ENCODE assay signal across 23 cellular contexts in the genomic region with DNA sequence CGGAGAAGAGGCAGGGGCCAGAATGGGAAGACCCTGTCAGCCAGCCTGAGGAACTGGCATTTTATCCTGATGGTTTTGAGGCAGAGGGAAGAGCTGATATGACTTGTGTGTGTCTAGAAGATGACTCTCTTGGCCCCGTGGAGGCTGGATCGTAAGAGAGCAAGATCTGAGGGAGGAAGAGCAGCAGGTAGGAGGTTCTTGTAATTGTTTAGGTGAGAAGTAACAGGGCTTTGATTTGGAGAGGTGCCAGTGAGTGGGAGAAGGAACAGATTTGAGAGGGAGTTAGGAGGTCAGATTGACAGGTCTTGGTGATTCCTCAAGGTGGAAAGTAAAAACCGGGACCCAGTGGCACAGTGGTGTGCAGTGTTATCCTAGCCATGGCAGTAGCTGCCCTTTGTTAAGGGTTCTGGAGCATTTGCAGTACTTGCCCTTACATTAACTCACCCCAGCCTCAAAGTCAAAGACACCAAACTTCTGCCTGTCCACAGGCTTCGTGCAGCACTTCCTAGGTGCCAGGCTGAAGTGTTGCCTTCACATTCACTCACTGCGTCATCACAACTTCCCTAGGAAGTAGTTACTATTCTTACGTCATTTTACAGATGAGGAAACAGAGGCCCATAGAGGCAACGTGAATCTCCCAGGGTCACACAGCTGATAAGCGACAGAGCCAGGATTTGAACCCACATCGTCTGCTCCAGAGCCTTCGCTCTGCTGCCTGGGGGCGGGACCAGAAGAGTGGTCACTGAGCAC. TPM values are rescaled to one million over a fixed set of nuclear protein-coding genes. Genes with fewer than 3 reads are reported as not detected.
DNase-seq lines count a peak whose midpoint lies in the region; ATAC-seq, FAIRE-seq and TF ChIP-seq lines count a peak whose summit lies in the region.
"Had no signal": no experiment of that assay in that cellular context is flagged by ENCODE, and none has a peak within 500 bp of the region (broad histone marks: within the 10 kb centered on the region; RNA-seq: fewer than 3 reads in every experiment).

No MANE protein-coding gene starts in this region.

- H3K4me2 ChIP-seq in A549 (peak overlapping the region; percentile 22; the same call in 2 of the 3 replicates), Karpas-422 (ENCODE audit: low read depth, low read length, poor library complexity, severe bottlenecking) (no peak overlapping the region)

- H3K27me3 ChIP-seq in CD8-positive, alpha-beta T cell (ENCODE audit: insufficient read depth, low read length) = no peaks in the 10 kb centered on the region
- H3K27me3 ChIP-seq in muscle layer of duodenum (ENCODE audit: low read depth, low read length) = no peaks in the 10 kb centered on the region
- no peaks in the 10 kb centered on the region for H3K27me3 ChIP-seq in Karpas-422 (ENCODE audit: low read length)
- H3K27me3 ChIP-seq: sigmoid colon, upper lobe of right lung had no signal

- DNase-seq in A549 (ENCODE audit: low read depth in 1 of 2, low spot score in 1 of 2) (no peak), HuH-7.5 (ENCODE audit: low spot score) (no peak), cerebellum (ENCODE audit: low spot score) (no peak), Karpas-422 (no peak)
- DNase-seq in CD8-positive, alpha-beta T cell = no peak
- no peak for DNase-seq in stimulated activated CD4-positive, alpha-beta T cell treated with anti-CD3 and anti-CD28 coated beads, Interleukin-4, amount 100 ng/mL, for 24 hours
- DNase-seq: activated CD4-positive, alpha-beta T cell treated with anti-CD3 and anti-CD28 coated beads for 36 hours; activated naive CD4-positive, alpha-beta T cell treated with anti-CD3 and anti-CD28 coated beads for 36 hours; activated T-cell treated with anti-CD3 and anti-CD28 coated beads, Interleukin-2, amount 50 U/mL, for 48 hours; dermis blood vessel endothelial cell; midbrain; NCI-H2107; NCI-H446; sigmoid colon; upper lobe of right lung had no signal

- no peak for TF ChIP-seq EP300 in A549 (IDR thresholded peaks at IDR 0.05)

- H3K27ac ChIP-seq in A549 = peak overlapping the region in 1 of 2 experiments; percentile 47; a peak in 2 of 6 replicates
- H3K27ac ChIP-seq in CD8-positive, alpha-beta T cell (ENCODE audit: low read depth, low read length) = no peak overlapping the region
- H3K27ac ChIP-seq in muscle layer of duodenum (ENCODE audit: low read length) = peak overlapping the region; percentile 23
- no peak overlapping the region for H3K27ac ChIP-seq in Karpas-422 (ENCODE audit: low read length)
- H3K27ac ChIP-seq: C4-2B, sigmoid colon, upper lobe of right lung had no signal

- CTCF ChIA-PET in A549 (lab: Yijun Ruan, JAX) = no interaction called here
- CTCF ChIA-PET in CD8-positive, alpha-beta T cell (lab: Charles Lee) = interaction anchor here (1.4 kb wide), 1 partner anchor 18 kb away, joined by 3 read pairs; no protein-coding TSS in a partner anchor

- no peak overlapping the region for H3K4me3 Mint-ChIP-seq in CD8-positive, alpha-beta T cell
- peak overlapping the region; percentile 49 for H3K4me3 Mint-ChIP-seq in activated T-helper 17 cell treated with anti-CD3 and anti-CD28 coated beads, Interleukin-2, amount 50 U/mL, for 72 hours
- H3K4me3 Mint-ChIP-seq: activated CD4-positive, alpha-beta T cell treated with anti-CD3 and anti-CD28 coated beads for 36 hours; activated naive CD4-positive, alpha-beta T cell treated with anti-CD3 and anti-CD28 coated beads for 36 hours; neural crest cell had no signal

- no peaks in the 10 kb centered on the region for H4K20me1 ChIP-seq in Karpas-422 (ENCODE audit: insufficient read depth, low read depth, low read length)

- ATAC-seq in A549 = no peak
- no peak for ATAC-seq in CD8-positive, alpha-beta T cell
- no peak for ATAC-seq in activated T-helper 17 cell treated with anti-CD3 and anti-CD28 coated beads, Interleukin-2, amount 50 U/mL, for 72 hours (replicated peaks)

- no peaks in the 10 kb centered on the region for H3K36me3 ChIP-seq in CD8-positive, alpha-beta T cell (ENCODE audit: insufficient read depth, low read length)
- H3K36me3 ChIP-seq in muscle layer of duodenum (ENCODE audit: control insufficient read depth in 1 of 2, insufficient read depth in 2 of 2, low read length in 2 of 2) = no peaks in the 10 kb centered on the region
- H3K36me3 ChIP-seq in Karpas-422 (ENCODE audit: insufficient read depth, low read length) = no peaks in the 10 kb centered on the region
- H3K36me3 ChIP-seq: HAP-1, sigmoid colon, upper lobe of right lung had no signal

- no peaks in the 10 kb centered on the region for H3K36me3 Mint-ChIP-seq in CD8-positive, alpha-beta T cell
- no peaks in the 10 kb centered on the region for H3K36me3 Mint-ChIP-seq in activated T-helper 17 cell treated with anti-CD3 and anti-CD28 coated beads, Interleukin-2, amount 50 U/mL, for 72 hours (ENCODE audit: low read depth)

- no peak overlapping the region for H3K4me3 ChIP-seq in A549
- H3K4me3 ChIP-seq in CD8-positive, alpha-beta T cell (ENCODE audit: low read depth, low read length) = no peak overlapping the region
- H3K4me3 ChIP-seq in muscle layer of duodenum (ENCODE audit: low read depth in 1 of 2, low read length in 2 of 2) = no peak overlapping the region
- H3K4me3 ChIP-seq in Karpas-422 (ENCODE audit: low read length) = no peak overlapping the region
- H3K4me3 ChIP-seq: HAP-1, sigmoid colon, upper lobe of right lung had no signal

- no peaks in the 10 kb centered on the region for H3K9me3 Mint-ChIP-seq in CD8-positive, alpha-beta T cell
- no peaks in the 10 kb centered on the region for H3K9me3 Mint-ChIP-seq in activated T-helper 17 cell treated with anti-CD3 and anti-CD28 coated beads, Interleukin-2, amount 50 U/mL, for 72 hours
- H3K9me3 Mint-ChIP-seq: activated naive CD4-positive, alpha-beta T cell treated with anti-CD3 and anti-CD28 coated beads for 36 hours had no signal

- H3K9ac ChIP-seq in Karpas-422 (ENCODE audit: low read length) = no peak overlapping the region

- peak overlapping the region; percentile 58 for H3K27ac Mint-ChIP-seq in CD8-positive, alpha-beta T cell
- H3K27ac Mint-ChIP-seq in activated T-helper 17 cell treated with anti-CD3 and anti-CD28 coated beads, Interleukin-2, amount 50 U/mL, for 72 hours = peak overlapping the region; percentile 75
- H3K27ac Mint-ChIP-seq: activated CD4-positive, alpha-beta T cell treated with anti-CD3 and anti-CD28 coated beads for 36 hours; activated naive CD4-positive, alpha-beta T cell treated with anti-CD3 and anti-CD28 coated beads for 36 hours; progenitor cell of endocrine pancreas had no signal

- H3K4me1 ChIP-seq in A549 (peaks cover 38% of the 10 kb centered on the region), muscle layer of duodenum (ENCODE audit: control insufficient read depth in 1 of 2, insufficient read depth in 2 of 2, low read length in 2 of 2) (peaks cover 0 to 3% of the 10 kb centered on the region in 2 donors), Karpas-422 (ENCODE audit: low read length) (no peaks in the 10 kb centered on the region)
- peaks cover 18% of the 10 kb centered on the region for H3K4me1 ChIP-seq in CD8-positive, alpha-beta T cell (ENCODE audit: insufficient read depth, low read length)
- H3K4me1 ChIP-seq: upper lobe of right lung had no signal

- 87% methylated on average over 12 of the region's 12 CpGs for WGBS in A549 (ENCODE audit: missing lambda C conversion rate)

- intact Hi-C loops in CD8-positive, alpha-beta T cell (cut with DNase I, micrococcal nuclease) = no loop called here

- POLR2A ChIA-PET in A549 (lab: Yijun Ruan, JAX) = no interaction called here
- POLR2A ChIA-PET in CD8-positive, alpha-beta T cell (lab: Charles Lee) = interaction anchor here (1.1 kb wide), 1 partner anchor 19 kb away, joined by 8 read pairs; no protein-coding TSS in a partner anchor

- TF ChIP-seq RAD21 in A549 (conservative IDR thresholded peaks at IDR 0.05 in 1 of 2, IDR thresholded peaks at IDR 0.05 in 1 of 2) = no peak

- peaks cover 32% of the 10 kb centered on the region for H3K4me1 Mint-ChIP-seq in CD8-positive, alpha-beta T cell (ENCODE audit: low read depth)
- H3K4me1 Mint-ChIP-seq in activated T-helper 17 cell treated with anti-CD3 and anti-CD28 coated beads, Interleukin-2, amount 50 U/mL, for 72 hours = peaks cover 21% of the 10 kb centered on the region

- no peak for FAIRE-seq in A549 (lab: Jason Lieb, UNC)
- FAIRE-seq: keratinocyte had no signal

- no peaks in the 10 kb centered on the region for H3K79me2 ChIP-seq in Karpas-422 (ENCODE audit: low read length)

- no peaks in the 10 kb centered on the region for H3K9me2 ChIP-seq in Karpas-422 (replicated peaks; ENCODE audit: insufficient read depth, low read length)

- H2AFZ ChIP-seq in Karpas-422 (ENCODE audit: low read length) = no peak overlapping the region

- peaks cover 13% of the 10 kb centered on the region for H3K27me3 Mint-ChIP-seq in CD8-positive, alpha-beta T cell (ENCODE audit: low read depth)
- H3K27me3 Mint-ChIP-seq in activated T-helper 17 cell treated with anti-CD3 and anti-CD28 coated beads, Interleukin-2, amount 50 U/mL, for 72 hours = no peaks in the 10 kb centered on the region
- H3K27me3 Mint-ChIP-seq: progenitor cell of endocrine pancreas had no signal

- no peak for TF ChIP-seq CTCF in A549 (IDR thresholded peaks at IDR 0.05)
- TF ChIP-seq CTCF in CD8-positive, alpha-beta T cell (IDR thresholded peaks at IDR 0.05) = no peak

- H3K9me3 ChIP-seq in A549 (no peaks in the 10 kb centered on the region), muscle layer of duodenum (ENCODE audit: control insufficient read depth in 1 of 2, low read length in 2 of 2) (no peaks in the 10 kb centered on the region), Karpas-422 (ENCODE audit: low read length) (no peaks in the 10 kb centered on the region)
- no peaks in the 10 kb centered on the region for H3K9me3 ChIP-seq in CD8-positive, alpha-beta T cell (ENCODE audit: low read length)
- H3K9me3 ChIP-seq: HAP-1, sigmoid colon, upper lobe of right lung had no signal

- no peak for TF ChIP-seq POLR2A in A549 (IDR thresholded peaks at IDR 0.05; ENCODE audit: low read length)

TF ChIP-seq in A549, 52 proteins besides CTCF, POLR2A, EP300 and RAD21 (continues in another document):
- TF ChIP-seq NFE2L2 (conservative IDR thresholded peaks at IDR 0.05; ENCODE audit: low read length) = no peak
- TF ChIP-seq, protein P1, sequence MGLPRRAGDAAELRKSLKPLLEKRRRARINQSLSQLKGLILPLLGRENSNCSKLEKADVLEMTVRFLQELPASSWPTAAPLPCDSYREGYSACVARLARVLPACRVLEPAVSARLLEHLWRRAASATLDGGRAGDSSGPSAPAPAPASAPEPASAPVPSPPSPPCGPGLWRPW (IDR thresholded peaks at IDR 0.05) = no peak
- no peak for TF ChIP-seq PHF8 (IDR thresholded peaks at IDR 0.05; ENCODE audit: borderline replicate concordance, low read depth)

RNA-seq across cellular contexts. Expression of a gene that starts 23.7 kb away (rescaled TPM):
- polyA plus RNA-seq in A549 (2011; rRNA removed) = 1.2 and 2.2 TPM in 2 replicates
- polyA plus RNA-seq in A549 (2012; cell fraction: cytosol; rRNA removed) = 1.8 and 2.1 TPM in 2 replicates
- polyA plus RNA-seq in A549 (2012; cell fraction: nucleus; rRNA removed) = 3.2 and 3.3 TPM in 2 replicates
- polyA plus RNA-seq in A549 (2017; fragmentation: RNase III; extraction: RNeasy Plus Mini Kit Qiagen cat#74134 plus additional on column Dnase treatment) = 2.9 to 3.3 TPM (median 3.2 TPM) in 3 replicates
- polyA minus RNA-seq in A549 (2011; rRNA and poly(A)+ RNA removed) = 3.2 and 3.6 TPM in 2 replicates
- 1 to 10 TPM in 1 of 2 experiments, under 1 TPM in 1; 0.52 to 1.1 TPM for total RNA-seq in CD8-positive, alpha-beta T cell
- 1 to 10 TPM in 1 of 2 donors, under 1 TPM in 1; 0.45 to 1.0 TPM for total RNA-seq in activated T-helper 17 cell treated with anti-CD3 and anti-CD28 coated beads, Interleukin-2, amount 50 U/mL, for 72 hours
- total RNA-seq in cerebellum = 5.2 TPM
- total RNA-seq in Karpas-422 (2014; rRNA removed; shearing (Covaris generic); ENCODE audit: low replicate concordance) = 0.07 TPM in 1 of 2 replicates, not detected in the other
- total RNA-seq: OCI-LY7 had no signal
